ENCODE assay signal across 27 cellular contexts in the genomic region with DNA sequence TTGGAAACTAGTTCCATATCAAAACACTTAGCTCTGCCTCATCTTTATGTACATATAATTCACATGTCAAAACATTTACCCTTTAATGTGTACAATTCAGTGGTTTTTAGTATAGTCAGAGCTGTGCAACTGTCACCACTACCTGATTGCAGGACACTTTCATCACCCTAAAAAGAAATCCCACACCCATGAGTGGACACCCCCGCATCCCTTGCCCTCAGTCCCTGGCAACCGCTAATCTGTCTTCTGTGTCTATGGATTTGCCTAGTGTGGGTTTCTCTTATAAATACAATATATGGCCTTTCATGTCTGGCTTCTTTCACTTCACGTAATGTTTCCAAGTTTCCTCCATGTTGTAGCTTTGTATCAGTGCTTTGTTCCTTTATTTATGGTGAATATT. TPM values are rescaled to one million over a fixed set of nuclear protein-coding genes. Genes with fewer than 3 reads are reported as not detected.
"Had no signal": no experiment of that assay in that cellular context is flagged by ENCODE, and none has a peak within 500 bp of the region (broad histone marks: within the 10 kb centered on the region; RNA-seq: fewer than 3 reads in every experiment).

No MANE protein-coding gene starts in this region.

- ATAC-seq: activated CD4-positive, CD25-positive, alpha-beta regulatory T cell treated with anti-CD3 and anti-CD28 coated beads, Interleukin-2, amount 50 U/mL, for 24 hours; activated T-helper 17 cell treated with anti-CD3 and anti-CD28 coated beads, Interleukin-2, amount 50 U/mL, for 72 hours; gastroesophageal sphincter; right lobe of liver had no signal

- H3K27ac ChIP-seq: brain microvascular endothelial cell, coronary artery, dorsolateral prefrontal cortex, gastroesophageal sphincter, ovary, right lobe of liver, skin epidermis, upper lobe of left lung, VCaP had no signal

- H3K4me1 ChIP-seq: right lobe of liver had no signal

- H3K36me3 ChIP-seq: brain microvascular endothelial cell, gastroesophageal sphincter, ovary, right lobe of liver, upper lobe of left lung had no signal

- DNase-seq: activated CD4-positive, alpha-beta memory T cell treated with anti-CD3 and anti-CD28 coated beads for 36 hours; activated CD4-positive, alpha-beta T cell treated with anti-CD3 and anti-CD28 coated beads for 48 hours; activated CD8-positive, alpha-beta memory T cell treated with anti-CD3 and anti-CD28 coated beads, Interleukin-2, amount 50 U/mL, for 4 hours; activated gamma-delta T cell treated with Interleukin-2 at 50 U/mL for 16 hours; activated naive CD4-positive, alpha-beta T cell treated with anti-CD3 and anti-CD28 coated beads, Interleukin-2, amount 50 U/mL, for 16 hours; activated T-cell treated with anti-CD3 and anti-CD28 coated beads, Interleukin-2, amount 50 U/mL, for 1 hour; amniotic stem cell; brain microvascular endothelial cell; effector memory CD4-positive, alpha-beta T cell; hippocampal formation; immature natural killer cell; naive B cell; ovary; stimulated activated CD4-positive, alpha-beta T cell treated with anti-CD3 and anti-CD28 coated beads, Interleukin-12 subunit alpha, Interleukin-12 subunit beta, amount 100 ng/mL, for 4 hours; stimulated activated CD4-positive, alpha-beta T cell treated with anti-CD3 and anti-CD28 coated beads, Interleukin-4, amount 100 ng/mL, for 1 hour; substantia nigra; upper lobe of left lung had no signal

- H3K9me3 ChIP-seq: ovary, right lobe of liver had no signal

- H3K27me3 ChIP-seq: brain microvascular endothelial cell, dorsolateral prefrontal cortex, gastroesophageal sphincter, ovary, right lobe of liver, upper lobe of left lung had no signal

- FAIRE-seq: astrocyte had no signal

- H3K4me3 ChIP-seq: coronary artery, dorsolateral prefrontal cortex, gastroesophageal sphincter, ovary, right lobe of liver, skin epidermis, upper lobe of left lung had no signal

RNA-seq across cellular contexts. Expression of a gene that starts 8.6 kb away (rescaled TPM):
- total RNA-seq: activated CD4-positive, alpha-beta memory T cell treated with anti-CD3 and anti-CD28 coated beads for 36 hours; activated CD8-positive, alpha-beta memory T cell treated with anti-CD3 and anti-CD28 coated beads for 36 hours; activated T-helper 17 cell treated with anti-CD3 and anti-CD28 coated beads, Interleukin-2, amount 50 U/mL, for 72 hours had no signal
